8 cellular contexts compared by ENCODE assay signal in the genomic region with DNA sequence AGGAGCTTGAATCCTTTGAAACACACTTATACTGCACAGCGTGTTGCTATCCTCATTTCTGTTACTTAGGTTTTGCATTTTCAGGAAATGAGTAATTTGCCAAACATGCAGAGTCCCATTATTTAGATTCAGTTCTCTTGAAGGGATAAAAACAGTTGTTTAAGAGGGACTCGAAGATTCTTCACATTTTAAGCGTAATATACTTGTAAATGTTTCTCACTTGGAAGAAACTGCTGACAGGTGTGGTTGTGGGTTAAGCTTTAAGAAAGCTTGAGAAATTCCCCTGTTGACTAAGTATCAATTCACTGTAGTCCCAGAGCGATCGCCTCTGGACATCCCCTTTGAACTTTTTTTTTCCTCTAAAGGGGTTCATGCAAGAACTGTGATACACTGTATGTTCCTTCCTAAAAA. TPM values are rescaled to one million over a fixed set of nuclear protein-coding genes. Genes with fewer than 3 reads are reported as not detected.
A peak's percentile ranks its signal among the peaks of the same experiment; 100 is the strongest.
DNase-seq lines count a peak whose midpoint lies in the region; ATAC-seq, FAIRE-seq and TF ChIP-seq lines count a peak whose summit lies in the region.

No MANE protein-coding gene starts in this region.

- no peak for TF ChIP-seq POLR2A in GM12878 (IDR thresholded peaks at IDR 0.05; ENCODE audit: low read depth, low read length)

- peak overlapping the region; percentile 60 for H3K9ac ChIP-seq in GM12878 (ENCODE audit: control insufficient read depth, insufficient read depth, low read length)

- no peaks in the 10 kb centered on the region; the same call in 1 of the 2 replicates for H3K79me2 ChIP-seq in GM12878 (ENCODE audit: control insufficient read depth, insufficient read depth, low read length)

- H3K4me1 ChIP-seq in GM12878 (ENCODE audit: control insufficient read depth, insufficient read depth, low read length) = peaks cover 47% of the 10 kb centered on the region

- in situ Hi-C loops in GM12878 (cut with MboI) = no loop called here

- H3K27me3 ChIP-seq in GM12878 (replicated peaks in 1 of 2; ENCODE audit: control insufficient read depth in 2 of 2, insufficient read depth in 2 of 2, low read length in 1 of 2) = no peaks in the 10 kb centered on the region

- FAIRE-seq in GM12878 (lab: Jason Lieb, UNC) = peak; percentile 49

- H3K4me3 ChIP-seq in GM12878 (peak overlapping the region; percentile 30; the same call in 1 of the 2 replicates), skeletal muscle cell (ENCODE audit: low read depth, low read length) (no peak overlapping the region)

- POLR2A ChIA-PET in GM12878 (lab: Charles Lee) = interaction anchor here (0.7 to 9.7 kb wide), 20 partner anchors 9 to 62 kb away, joined by 3 to 170 read pairs (median 5); a partner anchor contains a TSS

- BruUV-seq in GM12878 (replicated peaks; lab: Mats Ljungman, UMichigan) = no TSS peak

- H3K9me3 ChIP-seq in GM12878 (replicated peaks; ENCODE audit: control insufficient read depth, insufficient read depth, low read length) = no peaks in the 10 kb centered on the region

- intact Hi-C loops in GM12878 (cut with micrococcal nuclease; ENCODE audit: unreplicated experiment) = loop anchor here (1.0 kb wide), 4 partner anchors 8 to 64 kb away; a partner anchor contains a TSS

- TF ChIP-seq CTCF in GM12878 (IDR thresholded peaks at IDR 0.05 in 2 of 3, conservative IDR thresholded peaks at IDR 0.05 in 1 of 3; ENCODE audit: control insufficient read depth in 2 of 3, extremely low read depth in 1 of 3, insufficient read depth in 1 of 3, low read depth in 3 of 3, low read length in 3 of 3) (no peak), omental fat pad (IDR thresholded peaks at IDR 0.05) (no peak)

- H3K36me3 ChIP-seq in GM12878 (ENCODE audit: control insufficient read depth in 2 of 2, insufficient read depth in 2 of 2, low read length in 1 of 2) = no peaks in the 10 kb centered on the region

- TF ChIP-seq RAD21 in GM12878 (IDR thresholded peaks at IDR 0.05; ENCODE audit: insufficient read depth, low read depth, low read length) = no peak

- DNase-seq in Daoy (ENCODE audit: low read depth) (peak; percentile 37), GM12878 (ENCODE audit: low read depth, low spot score) (peak; percentile 86), skeletal muscle cell (ENCODE audit: low read depth) (peak; percentile 55), omental fat pad (ENCODE audit: low spot score) (no peak), ureter (ENCODE audit: low spot score) (no peak), NCI-H1417 treated with DMSO at 0.1 percent for 48 hours (lab: John Stamatoyannopoulos, UW) (no peak)

- RAD21 ChIA-PET in GM12878 (lab: Charles Lee; ENCODE audit: unreplicated experiment) = interaction anchor here (0.6 to 9.4 kb wide), 21 partner anchors 9 to 95 kb away, joined by 3 to 288 read pairs (median 10); no protein-coding TSS in a partner anchor

- CTCF ChIA-PET in GM12878 (lab: Yijun Ruan, JAX) = interaction anchor here (0.7 to 3.3 kb wide), 16 partner anchors 8 to 66 kb away, joined by 3 to 24 read pairs (median 6); no protein-coding TSS in a partner anchor

- peak; percentile 80 to 94; a peak in 3 of 4 replicates for TF ChIP-seq EP300 in GM12878 (IDR thresholded peaks at IDR 0.05; ENCODE audit: borderline replicate concordance in 1 of 2, control insufficient read depth in 1 of 2, low read depth in 2 of 2, low read length in 2 of 2)

- H3K27ac ChIP-seq in GM12878 (ENCODE audit: control insufficient read depth, insufficient read depth) = peak overlapping the region; percentile 84

- WGBS in GM12878 (ENCODE audit: insufficient coverage, insufficient replicate concordance, low lambda C conversion rate, missing lambda C conversion rate) = 0% methylated on average over 5 of the region's 5 CpGs

- H4K20me1 ChIP-seq in GM12878 (ENCODE audit: control insufficient read depth, insufficient read depth) = no peaks in the 10 kb centered on the region

- SMC1A ChIA-PET in GM12878 (lab: Charles Lee; ENCODE audit: uncharacterized antibody, unreplicated experiment) = interaction anchor here (0.8 to 9.4 kb wide), 16 partner anchors 9 to 67 kb away, joined by 3 to 268 read pairs (median 24); a partner anchor contains a TSS

- peak overlapping the region; percentile 80 for H3K4me2 ChIP-seq in GM12878 (ENCODE audit: control insufficient read depth, insufficient read depth)

- peak; percentile 68 for ATAC-seq in GM21390 (IDR thresholded peaks at IDR 0.05; ENCODE audit: unreplicated experiment)
- peak; percentile 62 for ATAC-seq in HG03565 (IDR thresholded peaks at IDR 0.05; ENCODE audit: unreplicated experiment)
- ATAC-seq in GM12878 = peak; percentile 74
- no peak for ATAC-seq in omental fat pad (ENCODE audit: low FRiP score)

- peak overlapping the region; percentile 56; the same call in 1 of the 2 replicates for H2AFZ ChIP-seq in GM12878 (ENCODE audit: control insufficient read depth, low read depth, low read length)

TF ChIP-seq in GM12878, 131 proteins besides CTCF, POLR2A, EP300 and RAD21 (continues in another document):
- TF ChIP-seq TCF12 (IDR thresholded peaks at IDR 0.05; ENCODE audit: low read depth, low read length) = peak; percentile 82
- no peak for TF ChIP-seq CHD4 (IDR thresholded peaks at IDR 0.05)
- peak; percentile 89 to 92 for TF ChIP-seq IKZF2 (IDR thresholded peaks at IDR 0.05)
- TF ChIP-seq, protein P1, sequence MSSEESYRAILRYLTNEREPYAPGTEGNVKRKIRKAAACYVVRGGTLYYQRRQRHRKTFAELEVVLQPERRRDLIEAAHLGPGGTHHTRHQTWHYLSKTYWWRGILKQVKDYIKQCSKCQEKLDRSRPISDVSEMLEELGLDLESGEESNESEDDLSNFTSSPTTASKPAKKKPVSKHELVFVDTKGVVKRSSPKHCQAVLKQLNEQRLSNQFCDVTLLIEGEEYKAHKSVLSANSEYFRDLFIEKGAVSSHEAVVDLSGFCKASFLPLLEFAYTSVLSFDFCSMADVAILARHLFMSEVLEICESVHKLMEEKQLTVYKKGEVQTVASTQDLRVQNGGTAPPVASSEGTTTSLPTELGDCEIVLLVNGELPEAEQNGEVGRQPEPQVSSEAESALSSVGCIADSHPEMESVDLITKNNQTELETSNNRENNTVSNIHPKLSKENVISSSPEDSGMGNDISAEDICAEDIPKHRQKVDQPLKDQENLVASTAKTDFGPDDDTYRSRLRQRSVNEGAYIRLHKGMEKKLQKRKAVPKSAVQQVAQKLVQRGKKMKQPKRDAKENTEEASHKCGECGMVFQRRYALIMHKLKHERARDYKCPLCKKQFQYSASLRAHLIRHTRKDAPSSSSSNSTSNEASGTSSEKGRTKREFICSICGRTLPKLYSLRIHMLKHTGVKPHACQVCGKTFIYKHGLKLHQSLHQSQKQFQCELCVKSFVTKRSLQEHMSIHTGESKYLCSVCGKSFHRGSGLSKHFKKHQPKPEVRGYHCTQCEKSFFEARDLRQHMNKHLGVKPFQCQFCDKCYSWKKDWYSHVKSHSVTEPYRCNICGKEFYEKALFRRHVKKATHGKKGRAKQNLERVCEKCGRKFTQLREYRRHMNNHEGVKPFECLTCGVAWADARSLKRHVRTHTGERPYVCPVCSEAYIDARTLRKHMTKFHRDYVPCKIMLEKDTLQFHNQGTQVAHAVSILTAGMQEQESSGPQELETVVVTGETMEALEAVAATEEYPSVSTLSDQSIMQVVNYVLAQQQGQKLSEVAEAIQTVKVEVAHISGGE (CRISPR knock-in tag; IDR thresholded peaks at IDR 0.05) = no peak
- TF ChIP-seq TAF1 (IDR thresholded peaks at IDR 0.05; ENCODE audit: borderline replicate concordance, low read depth, low read length) = no peak
- TF ChIP-seq, protein P2, sequence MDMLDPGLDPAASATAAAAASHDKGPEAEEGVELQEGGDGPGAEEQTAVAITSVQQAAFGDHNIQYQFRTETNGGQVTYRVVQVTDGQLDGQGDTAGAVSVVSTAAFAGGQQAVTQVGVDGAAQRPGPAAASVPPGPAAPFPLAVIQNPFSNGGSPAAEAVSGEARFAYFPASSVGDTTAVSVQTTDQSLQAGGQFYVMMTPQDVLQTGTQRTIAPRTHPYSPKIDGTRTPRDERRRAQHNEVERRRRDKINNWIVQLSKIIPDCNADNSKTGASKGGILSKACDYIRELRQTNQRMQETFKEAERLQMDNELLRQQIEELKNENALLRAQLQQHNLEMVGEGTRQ (IDR thresholded peaks at IDR 0.05; ENCODE audit: borderline replicate concordance, low read depth, low read length) = no peak
- no peak for TF ChIP-seq JUND (IDR thresholded peaks at IDR 0.05; ENCODE audit: low read depth, low read length)
- peak; percentile 30; the same call in 1 of the 2 replicates for TF ChIP-seq BCL11A (IDR thresholded peaks at IDR 0.05; ENCODE audit: low read depth, low read length)
- TF ChIP-seq CREB1 (IDR thresholded peaks at IDR 0.05; ENCODE audit: low read depth) = peak; percentile 38; the same call in 1 of the 2 replicates
- peak in 1 of 2 experiments; percentile 33; a peak in 1 of 4 replicates for TF ChIP-seq ETV6 (conservative IDR thresholded peaks at IDR 0.05 in 1 of 2, IDR thresholded peaks at IDR 0.05 in 1 of 2; ENCODE audit: borderline replicate concordance in 1 of 2, low read depth in 1 of 2)
- no peak for TF ChIP-seq PAX5 (IDR thresholded peaks at IDR 0.05; ENCODE audit: borderline replicate concordance, low read depth, low read length)
- TF ChIP-seq RUNX3 (IDR thresholded peaks at IDR 0.05; ENCODE audit: low read length) = peak; percentile 90
- TF ChIP-seq EED (IDR thresholded peaks at IDR 0.05; ENCODE audit: low read depth) = peak; percentile 75

RNA-seq across cellular contexts. Expression of a gene that starts 30.6 kb away (rescaled TPM):
- not detected in 2 replicates for total RNA-seq in Daoy (2014; rRNA removed; shearing (Covaris generic))
- 1,986 and 2,133 TPM in 2 replicates for total RNA-seq in GM12878 (2013; cell fraction: nucleolus; rRNA removed)
- total RNA-seq in GM12878 (2014; rRNA removed) (43.7 and 68.1 TPM in 2 replicates), GM12878 (2014; rRNA removed; fragmentation: Illumina TruSeq; extraction: Trizol) (61.3 and 76.2 TPM in 2 replicates), GM12878 (2021) (38.5 and 45.8 TPM in 2 replicates), omental fat pad (10 to 100 TPM; 28.4 to 63.6 (median 47.1) TPM), ureter (50.0 TPM)
- polyA plus RNA-seq in GM12878 (2011; ENCODE audit: low read depth) = 60.0 TPM
- polyA plus RNA-seq in GM12878 (2011; rRNA removed) (882 and 1,502 TPM in 2 replicates), GM12878 (2014; fragmentation: Illumina TruSeq; extraction: Trizol) (48.2 and 72.9 TPM in 2 replicates), GM12878 (2014; fragmentation: Nextera tagmentation; extraction: Ambion mirVana) (10 to 100 TPM; 50.8 to 52.2 TPM), GM12878 (2014; rRNA removed) (26.6 and 38.0 TPM in 2 replicates), GM12878 (2016; fragmentation: Nextera tagmentation; extraction: Ambion mirVana) (10 to 100 TPM; 20.7 to 21.3 TPM)
- polyA plus RNA-seq in GM12878 (2011; cell fraction: cytosol; rRNA removed) = 230 and 358 TPM in 2 replicates
- 346 and 598 TPM in 2 replicates for polyA plus RNA-seq in GM12878 (2011; cell fraction: nucleus; rRNA removed)
- 92.1 and 280 TPM in 2 replicates for polyA plus RNA-seq in GM12878 (2012)
- 283 and 396 TPM in 2 replicates for polyA minus RNA-seq in GM12878 (2011; rRNA and poly(A)+ RNA removed)
- 140 and 173 TPM in 2 replicates for polyA minus RNA-seq in GM12878 (2011; cell fraction: cytosol; rRNA and poly(A)+ RNA removed)
- 1,153 and 1,417 TPM in 2 replicates for polyA minus RNA-seq in GM12878 (2011; cell fraction: nucleus; rRNA and poly(A)+ RNA removed)

Comparison
In these comparisons a context has a peak if more than half of its experiments do, and no peak if none do; other contexts are left out.
1. DNase-seq: peak in Daoy (single experiment), GM12878 (single experiment) and skeletal muscle cell (single experiment); none in omental fat pad (single experiment), ureter (single experiment) and NCI-H1417 treated with DMSO at 0.1 percent for 48 hours (single experiment).
2. RNA of a gene that starts 30.6 kb away (total RNA-seq): 28.4 to 63.6 TPM in omental fat pad, 50.0 TPM in ureter (single experiment) and 38.5 to 2,133 TPM in GM12878; not detected in Daoy; every median in the first group is over 10 times any median in the second.